Comparison of ENCODE assay signal across 1 cellular context in the genomic region with DNA sequence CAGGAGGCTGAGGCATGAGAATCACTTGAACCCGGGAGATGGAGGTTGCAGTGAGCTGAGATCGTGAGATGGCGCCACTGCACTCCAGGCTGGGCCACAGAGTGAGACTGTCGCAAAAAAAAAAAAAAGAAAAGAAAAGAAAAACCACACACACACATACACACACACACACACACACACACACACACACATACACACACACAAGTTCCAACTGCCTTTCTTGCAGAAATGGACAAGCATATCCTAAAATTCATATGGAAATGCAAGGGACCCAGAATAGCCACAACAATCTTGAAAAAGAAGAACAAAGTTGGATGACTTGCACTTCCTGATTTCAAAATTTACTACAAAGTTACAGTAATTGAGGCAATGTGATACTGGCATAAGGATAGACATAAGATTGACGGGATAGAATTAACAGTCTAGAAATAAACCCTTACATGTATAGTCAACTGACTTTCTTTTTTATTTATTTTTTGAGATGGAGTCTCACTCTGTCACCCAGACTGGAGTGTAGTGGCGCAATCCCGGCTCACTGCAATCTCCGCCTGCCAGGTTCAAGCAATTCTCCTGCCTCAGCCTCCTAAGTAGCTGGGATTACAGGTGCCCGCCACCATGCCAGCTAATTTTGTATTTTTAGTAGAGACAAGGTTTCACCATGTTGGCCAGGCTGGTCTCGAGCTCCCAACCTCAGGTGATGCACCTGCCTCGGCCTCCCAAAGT.
TF ChIP-seq lines count a peak whose summit lies in the region.

No MANE protein-coding gene starts in this region.

TF ChIP-seq in K562, 482 proteins besides CTCF, POLR2A, EP300 and RAD21 (continued from another document):
- TF ChIP-seq BCOR (IDR thresholded peaks at IDR 0.05) = peak; percentile 61; the same call in 1 of the 2 replicates
